In genomic region chr16:71412270-71413160, GRCh38 we compare ENCODE assay signal across 8 cellular contexts. TPM values are rescaled to one million over a fixed set of nuclear protein-coding genes. Genes with fewer than 3 reads are reported as not detected.
DNase-seq lines count a peak whose midpoint lies in the region; FAIRE-seq and TF ChIP-seq lines count a peak whose summit lies in the region.

No MANE protein-coding gene starts in this region.

- peaks cover 5% of the 10 kb centered on the region for H3K4me1 Mint-ChIP-seq in activated T-helper 1 cell treated with anti-CD3 and anti-CD28 coated beads, Interleukin-12 subunit alpha, Interleukin-12 subunit beta, Interleukin-2, Interleukin-4 antibody, amounts not matched to agents 30 ng/mL and 10 ng/mL and 1 ng/mL, durations not matched to agents 14 hours and 24 hours and 36 hours (ENCODE audit: low read depth)

- peak; percentile 87 for TF ChIP-seq CTCF in fibroblast of villous mesenchyme (IDR thresholded peaks at IDR 0.05; ENCODE audit: insufficient read depth, low read depth, low read length)
- TF ChIP-seq CTCF in neural cell (IDR thresholded peaks at IDR 0.05; ENCODE audit: poor library complexity, severe bottlenecking) = peak; percentile 86

- H3K9me3 ChIP-seq in neural cell (ENCODE audit: low read length) = no peaks in the 10 kb centered on the region

- in situ Hi-C loops in KBM-7 (cut with MboI; ENCODE audit: low pct_unique_long_range_greater_than_20kb, low sequenced_read_pairs) = no loop called here

- H3K36me3 Mint-ChIP-seq in activated T-helper 1 cell treated with anti-CD3 and anti-CD28 coated beads, Interleukin-12 subunit alpha, Interleukin-12 subunit beta, Interleukin-2, Interleukin-4 antibody, amounts not matched to agents 30 ng/mL and 10 ng/mL and 1 ng/mL, durations not matched to agents 14 hours and 24 hours and 36 hours (ENCODE audit: low read depth) = no peaks in the 10 kb centered on the region

- intact Hi-C loops in activated T-helper 1 cell treated with anti-CD3 and anti-CD28 coated beads, Interleukin-12 subunit alpha, Interleukin-12 subunit beta, Interleukin-2, Interleukin-4 antibody, amounts not matched to agents 30 ng/mL and 10 ng/mL and 1 ng/mL, durations not matched to agents 14 hours and 24 hours and 36 hours (cut with micrococcal nuclease) = loop anchor here (1.0 kb wide), 3 partner anchors 87 to 199 kb away; no protein-coding TSS in a partner anchor

- H3K4me3 ChIP-seq in fibroblast of villous mesenchyme (ENCODE audit: low read depth, low read length) (no peak overlapping the region), neural cell (ENCODE audit: low read length) (peak overlapping the region; percentile 39)

- peak overlapping the region; percentile 19 for H2AFZ ChIP-seq in neural cell (ENCODE audit: low read depth, low read length)

- H3K9me3 Mint-ChIP-seq in activated T-helper 1 cell treated with anti-CD3 and anti-CD28 coated beads, Interleukin-12 subunit alpha, Interleukin-12 subunit beta, Interleukin-2, Interleukin-4 antibody, amounts not matched to agents 30 ng/mL and 10 ng/mL and 1 ng/mL, durations not matched to agents 14 hours and 24 hours and 36 hours = no peaks in the 10 kb centered on the region

- H4K20me1 ChIP-seq in neural cell (ENCODE audit: insufficient read depth) = no peaks in the 10 kb centered on the region

- DNase-seq in NCI-H1436 (lab: John Stamatoyannopoulos, UW) = peak; percentile 63
- DNase-seq in NCI-H1436 treated with DMSO at 0.1 percent for 48 hours (lab: John Stamatoyannopoulos, UW) = no peak
- peak; percentile 70 for DNase-seq in KBM-7
- peak; percentile 48 for DNase-seq in RCC 7860 (ENCODE audit: low spot score)
- DNase-seq in activated T-helper 1 cell treated with anti-CD3 and anti-CD28 coated beads, Interleukin-12 subunit alpha, Interleukin-12 subunit beta, Interleukin-2, Interleukin-4 antibody, amounts not matched to agents 30 ng/mL and 10 ng/mL and 1 ng/mL, durations not matched to agents 14 hours and 24 hours and 36 hours (ENCODE audit: low spot score) = peak; percentile 39
- DNase-seq in fibroblast of villous mesenchyme (ENCODE audit: low read depth) = peak; percentile 71
- DNase-seq in stromal cell of bone marrow (ENCODE audit: low read depth) = peak; percentile 44

- no peaks in the 10 kb centered on the region for H3K36me3 ChIP-seq in neural cell (ENCODE audit: insufficient read depth, low read length)

- H3K27me3 ChIP-seq in neural cell (ENCODE audit: insufficient read depth, low read depth, low read length) = no peaks in the 10 kb centered on the region

- peak; percentile 47 for FAIRE-seq in RCC 7860 (lab: Jason Lieb, UNC)

- peak; percentile 75 for TF ChIP-seq RAD21 in neural cell (conservative IDR thresholded peaks at IDR 0.05)

- H3K27me3 Mint-ChIP-seq in activated T-helper 1 cell treated with anti-CD3 and anti-CD28 coated beads, Interleukin-12 subunit alpha, Interleukin-12 subunit beta, Interleukin-2, Interleukin-4 antibody, amounts not matched to agents 30 ng/mL and 10 ng/mL and 1 ng/mL, durations not matched to agents 14 hours and 24 hours and 36 hours (ENCODE audit: insufficient read depth) = peaks cover 9% of the 10 kb centered on the region

- H3K4me3 Mint-ChIP-seq in activated T-helper 1 cell treated with anti-CD3 and anti-CD28 coated beads, Interleukin-12 subunit alpha, Interleukin-12 subunit beta, Interleukin-2, Interleukin-4 antibody, amounts not matched to agents 30 ng/mL and 10 ng/mL and 1 ng/mL, durations not matched to agents 14 hours and 24 hours and 36 hours = no peak overlapping the region

- no peaks in the 10 kb centered on the region for H3K79me2 ChIP-seq in neural cell (replicated peaks; ENCODE audit: insufficient read depth, low read length)

- no peak overlapping the region for H3K9ac ChIP-seq in neural cell (ENCODE audit: low read length)

- H3K4me2 ChIP-seq in neural cell (ENCODE audit: low read length) = no peak overlapping the region

- TF ChIP-seq EP300 in neural cell (conservative IDR thresholded peaks at IDR 0.05; ENCODE audit: poor library complexity, severe bottlenecking) = no peak

- no peak overlapping the region for H3K27ac ChIP-seq in neural cell (ENCODE audit: low read length)

- H3F3A ChIP-seq in neural cell (ENCODE audit: insufficient read depth, low read length, poor library complexity, severe bottlenecking) = no peaks in the 10 kb centered on the region

- H3K9me2 ChIP-seq in neural cell (ENCODE audit: insufficient read depth, low read length) = no peaks in the 10 kb centered on the region

- no peak overlapping the region for H3K27ac Mint-ChIP-seq in activated T-helper 1 cell treated with anti-CD3 and anti-CD28 coated beads, Interleukin-12 subunit alpha, Interleukin-12 subunit beta, Interleukin-2, Interleukin-4 antibody, amounts not matched to agents 30 ng/mL and 10 ng/mL and 1 ng/mL, durations not matched to agents 14 hours and 24 hours and 36 hours

TF ChIP-seq in neural cell, 6 proteins besides CTCF, POLR2A, EP300 and RAD21:
- TF ChIP-seq MXI1 (conservative IDR thresholded peaks at IDR 0.05; ENCODE audit: poor library complexity, severe bottlenecking) = no peak
- peak; percentile 84 for TF ChIP-seq SMC3 (conservative IDR thresholded peaks at IDR 0.05; ENCODE audit: poor library complexity)

RNA-seq across cellular contexts. Expression of gene TLE7, which starts 29.3 kb away (rescaled TPM):
- total RNA-seq in activated T-helper 1 cell treated with anti-CD3 and anti-CD28 coated beads, Interleukin-12 subunit alpha, Interleukin-12 subunit beta, Interleukin-2, Interleukin-4 antibody, amounts not matched to agents 30 ng/mL and 10 ng/mL and 1 ng/mL, durations not matched to agents 14 hours and 24 hours and 36 hours = not detected in 2 replicates
- total RNA-seq in fibroblast of villous mesenchyme = not detected in 2 replicates
- not detected in 2 replicates for polyA plus RNA-seq in neural cell
- not detected in 2 replicates for polyA minus RNA-seq in neural cell

RNA-seq across cellular contexts. Expression of gene ZNF23, which starts 49.5 kb away (rescaled TPM):
- total RNA-seq in activated T-helper 1 cell treated with anti-CD3 and anti-CD28 coated beads, Interleukin-12 subunit alpha, Interleukin-12 subunit beta, Interleukin-2, Interleukin-4 antibody, amounts not matched to agents 30 ng/mL and 10 ng/mL and 1 ng/mL, durations not matched to agents 14 hours and 24 hours and 36 hours = 4.9 and 6.4 TPM in 2 replicates
- 13.5 and 14.7 TPM in 2 replicates for total RNA-seq in fibroblast of villous mesenchyme
- polyA plus RNA-seq in neural cell = 35.9 and 40.4 TPM in 2 replicates
- 30.9 and 32.4 TPM in 2 replicates for polyA minus RNA-seq in neural cell

RNA-seq across cellular contexts. Expression of gene CALB2, which starts 54.0 kb away (rescaled TPM):
- total RNA-seq in activated T-helper 1 cell treated with anti-CD3 and anti-CD28 coated beads, Interleukin-12 subunit alpha, Interleukin-12 subunit beta, Interleukin-2, Interleukin-4 antibody, amounts not matched to agents 30 ng/mL and 10 ng/mL and 1 ng/mL, durations not matched to agents 14 hours and 24 hours and 36 hours = not detected in 2 replicates
- total RNA-seq in fibroblast of villous mesenchyme = under 0.01 and 0.97 TPM in 2 replicates
- 0.20 and 1.1 TPM in 2 replicates for polyA plus RNA-seq in neural cell
- 0.73 and 0.93 TPM in 2 replicates for polyA minus RNA-seq in neural cell
